Comparison of ENCODE assay signal across 9 cellular contexts in genomic region chr3:30597131-30597768, GRCh38. TPM values are rescaled to one million over a fixed set of nuclear protein-coding genes. Genes with fewer than 3 reads are reported as not detected.
DNase-seq lines count a peak whose midpoint lies in the region; FAIRE-seq and TF ChIP-seq lines count a peak whose summit lies in the region.
"Had no signal": no experiment of that assay in that cellular context is flagged by ENCODE, and none has a peak within 500 bp of the region (broad histone marks: within the 10 kb centered on the region; RNA-seq: fewer than 3 reads in every experiment).

No MANE protein-coding gene starts in this region.

- H3K4me3 ChIP-seq in astrocyte (ENCODE audit: insufficient read depth, low read depth, low read length) (no peak overlapping the region), keratinocyte (ENCODE audit: control insufficient read depth in 2 of 3, extremely low read depth in 1 of 3, insufficient read depth in 2 of 3, low read depth in 1 of 3, low read length in 3 of 3) (no peak overlapping the region), transverse colon (no peak overlapping the region), tibial artery (no peak overlapping the region)

- TF ChIP-seq CTCF in astrocyte (IDR thresholded peaks at IDR 0.05; ENCODE audit: insufficient read depth, low read depth, low read length) (no peak), keratinocyte (optimal IDR thresholded peaks at IDR 0.05 in 1 of 3, IDR thresholded peaks at IDR 0.05 in 1 of 3, conservative IDR thresholded peaks at IDR 0.05 in 1 of 3; ENCODE audit: extremely low read depth in 1 of 3, insufficient read depth in 2 of 3, low read length in 3 of 3) (no peak), transverse colon (IDR thresholded peaks at IDR 0.05) (no peak), tibial artery (IDR thresholded peaks at IDR 0.05) (no peak)

- H3K9me3 ChIP-seq in astrocyte (ENCODE audit: insufficient read depth, low read depth, low read length) = no peaks in the 10 kb centered on the region
- H3K9me3 ChIP-seq in keratinocyte (ENCODE audit: control insufficient read depth, low read depth, low read length) = no peaks in the 10 kb centered on the region
- peaks cover 0 to 6% of the 10 kb centered on the region in 2 donors for H3K9me3 ChIP-seq in transverse colon
- H3K9me3 ChIP-seq in tibial artery = no peaks in the 10 kb centered on the region
- H3K9me3 ChIP-seq: neutrophil had no signal

- no peaks in the 10 kb centered on the region for H4K20me1 ChIP-seq in astrocyte (ENCODE audit: insufficient read depth, low read length)
- H4K20me1 ChIP-seq in keratinocyte (ENCODE audit: control insufficient read depth, extremely low read depth, insufficient read depth, low read length) = no peaks in the 10 kb centered on the region

- no peak overlapping the region for H2AFZ ChIP-seq in astrocyte (ENCODE audit: low read depth, low read length)
- H2AFZ ChIP-seq in keratinocyte (ENCODE audit: control insufficient read depth, low read length) = no peak overlapping the region

- no peak for TF ChIP-seq POLR2A in transverse colon (IDR thresholded peaks at IDR 0.05)

- H3K9me3 Mint-ChIP-seq in astrocyte (ENCODE audit: unreplicated experiment) = no peaks in the 10 kb centered on the region
- H3K9me3 Mint-ChIP-seq in activated naive CD8-positive, alpha-beta T cell treated with anti-CD3 and anti-CD28 coated beads for 36 hours = peaks cover 15% of the 10 kb centered on the region

- H3K4me1 Mint-ChIP-seq in astrocyte (ENCODE audit: low read depth, unreplicated experiment) = peaks cover 10% of the 10 kb centered on the region
- H3K4me1 Mint-ChIP-seq in activated naive CD8-positive, alpha-beta T cell treated with anti-CD3 and anti-CD28 coated beads for 36 hours = peaks cover 40% of the 10 kb centered on the region

- peak; percentile 82 for TF ChIP-seq EP300 in transverse colon (IDR thresholded peaks at IDR 0.05; ENCODE audit: low read depth)

- no peak overlapping the region for H3K4me3 Mint-ChIP-seq in astrocyte (ENCODE audit: unreplicated experiment)
- H3K4me3 Mint-ChIP-seq in activated naive CD8-positive, alpha-beta T cell treated with anti-CD3 and anti-CD28 coated beads for 36 hours = no peak overlapping the region
- H3K4me3 Mint-ChIP-seq: brain had no signal

- peak; percentile 88 for FAIRE-seq in astrocyte (lab: Jason Lieb, UNC)
- peak; percentile 90 for FAIRE-seq in keratinocyte (lab: Jason Lieb, UNC)

- peak overlapping the region; percentile 41 for H3K4me2 ChIP-seq in astrocyte (ENCODE audit: low read length)
- H3K4me2 ChIP-seq in keratinocyte (ENCODE audit: control insufficient read depth, extremely low read depth, insufficient read depth, low read depth, low read length) = peak overlapping the region; percentile 56

- in situ Hi-C loops in transverse colon (cut with MboI; ENCODE audit: low pct_ligation_motif_present in 1 of 4, low pct_unique_long_range_greater_than_20kb in 1 of 4, low sequenced_read_pairs in 3 of 4) = no loop called here

- H3K36me3 ChIP-seq in astrocyte (ENCODE audit: insufficient read depth, low read length) (no peaks in the 10 kb centered on the region), keratinocyte (ENCODE audit: control insufficient read depth in 2 of 2, extremely low read depth in 1 of 2, insufficient read depth in 2 of 2, low read length in 2 of 2) (no peaks in the 10 kb centered on the region), transverse colon (no peaks in the 10 kb centered on the region), tibial artery (no peaks in the 10 kb centered on the region)
- H3K36me3 ChIP-seq: neutrophil had no signal

- H3K79me2 ChIP-seq in astrocyte (ENCODE audit: insufficient read depth, low read length) (no peaks in the 10 kb centered on the region), keratinocyte (ENCODE audit: control insufficient read depth, insufficient read depth, low read length) (no peaks in the 10 kb centered on the region)

- intact Hi-C loops in transverse colon (cut with DNase I; ENCODE audit: low total_unique reads) = no loop called here
- intact Hi-C loops in tibial artery (cut with DNase I; ENCODE audit: low total_unique reads) = no loop called here

- H3K27me3 ChIP-seq in astrocyte (ENCODE audit: insufficient read depth, low read length) (no peaks in the 10 kb centered on the region), keratinocyte (ENCODE audit: control insufficient read depth, extremely low read depth, insufficient read depth, low read length) (no peaks in the 10 kb centered on the region), transverse colon (no peaks in the 10 kb centered on the region), tibial artery (no peaks in the 10 kb centered on the region)
- H3K27me3 ChIP-seq: neutrophil had no signal

- H3K9ac ChIP-seq in astrocyte (ENCODE audit: low read length) (no peak overlapping the region), keratinocyte (ENCODE audit: control insufficient read depth, extremely low read depth, insufficient read depth, low read length) (peak overlapping the region; percentile 45)

- H3K27ac Mint-ChIP-seq in astrocyte (ENCODE audit: unreplicated experiment) = peak overlapping the region; percentile 90
- no peak overlapping the region for H3K27ac Mint-ChIP-seq in activated naive CD8-positive, alpha-beta T cell treated with anti-CD3 and anti-CD28 coated beads for 36 hours

- 27 to 29% methylated on average over 1 of the region's 1 CpG for whole genome bisulfite sequencing in transverse colon (ENCODE audit: low coverage in 1 of 2), 2 donors

- H3K9me1 ChIP-seq in keratinocyte (ENCODE audit: control insufficient read depth, extremely low read depth, insufficient read depth, low read length) = no peaks in the 10 kb centered on the region

- H3K36me3 Mint-ChIP-seq in astrocyte (ENCODE audit: low read depth, unreplicated experiment) = peaks cover 1% of the 10 kb centered on the region
- H3K36me3 Mint-ChIP-seq in activated naive CD8-positive, alpha-beta T cell treated with anti-CD3 and anti-CD28 coated beads for 36 hours = peaks cover 18% of the 10 kb centered on the region

- no peaks in the 10 kb centered on the region for H3K27me3 Mint-ChIP-seq in astrocyte (ENCODE audit: low read depth, unreplicated experiment)
- H3K27me3 Mint-ChIP-seq in activated naive CD8-positive, alpha-beta T cell treated with anti-CD3 and anti-CD28 coated beads for 36 hours = no peaks in the 10 kb centered on the region

- dilution Hi-C loops in keratinocyte (cut with MboI; ENCODE audit: extremely low pct_ligation_motif_present, low sequenced_read_pairs) = no loop called here

- H3K27ac ChIP-seq in astrocyte (ENCODE audit: low read depth, low read length) (peak overlapping the region; percentile 31), keratinocyte (ENCODE audit: control insufficient read depth, insufficient read depth, low read length) (peak overlapping the region; percentile 85), transverse colon (peak overlapping the region; percentile 57 to 68 (median 62)), tibial artery (no peak overlapping the region)
- H3K27ac ChIP-seq: neutrophil had no signal

- H3K4me1 ChIP-seq in astrocyte (ENCODE audit: insufficient read depth, low read length) (peaks cover 12% of the 10 kb centered on the region), keratinocyte (ENCODE audit: control insufficient read depth, extremely low read depth, insufficient read depth, low read length) (peaks cover 31% of the 10 kb centered on the region), transverse colon (peaks cover 13 to 25% (median 19%) of the 10 kb centered on the region in 4 donors), tibial artery (peaks cover 0 to 12% (median 6%) of the 10 kb centered on the region in 4 donors)

- peak; percentile 77 for DNase-seq in HS-5 (ENCODE audit: low read depth)
- DNase-seq in astrocyte (ENCODE audit: low read depth) = peak; percentile 93
- DNase-seq in keratinocyte (ENCODE audit: low read depth, low spot score) = peak; percentile 90
- DNase-seq in transverse colon = no peak
- no peak for DNase-seq in cortex of kidney (lab: John Stamatoyannopoulos, UW)
- no peak for DNase-seq in tibial artery
- DNase-seq in activated naive CD8-positive, alpha-beta T cell treated with anti-CD3 and anti-CD28 coated beads for 36 hours = no peak

RNA-seq across cellular contexts. Expression of gene TGFBR2, which starts 9.2 kb away (rescaled TPM):
- total RNA-seq in astrocyte (39.9 and 44.1 TPM in 2 replicates), transverse colon (100 to 1,000 TPM in 2 of 4 donors, 10 to 100 TPM in 2; 63.2 to 179 (median 98.5) TPM)
- polyA plus RNA-seq in keratinocyte = 250 to 402 TPM (median 303 TPM) in 3 replicates
- polyA plus RNA-seq in keratinocyte (2011; ENCODE audit: low read depth) = 39.9 TPM
- polyA plus RNA-seq in keratinocyte (2011; cell fraction: cytosol; rRNA removed) = 201 and 293 TPM in 2 replicates
- 332 and 361 TPM in 2 replicates for polyA plus RNA-seq in keratinocyte (2011; cell fraction: nucleus; rRNA removed)
- polyA plus RNA-seq in keratinocyte (2012; ENCODE audit: low replicate concordance) = 37.4 and 256 TPM in 2 replicates
- 379 to 451 TPM (median 420 TPM) in 3 replicates for polyA minus RNA-seq in keratinocyte
- 312 TPM for polyA minus RNA-seq in keratinocyte (2011; cell fraction: cytosol; rRNA and poly(A)+ RNA removed)
- polyA minus RNA-seq in keratinocyte (2011; cell fraction: nucleus; rRNA and poly(A)+ RNA removed) = 400 and 638 TPM in 2 replicates
- total RNA-seq in activated naive CD8-positive, alpha-beta T cell treated with anti-CD3 and anti-CD28 coated beads for 36 hours = 10 to 100 TPM; 64.1 to 65.1 TPM

Comparison
In these comparisons a context has a peak if more than half of its experiments do, and no peak if none do; other contexts are left out.
1. DNase-seq: peak in HS-5 (single experiment), astrocyte (single experiment) and keratinocyte (single experiment); none in transverse colon (single experiment), cortex of kidney (single experiment), tibial artery (0 of 2) and activated naive CD8-positive, alpha-beta T cell treated with anti-CD3 and anti-CD28 coated beads for 36 hours (single experiment).
2. H3K27ac ChIP-seq: peak in astrocyte (single experiment), keratinocyte (single experiment) and transverse colon (4 of 4); none in tibial artery (0 of 2).